ENCODE assay signal across 13 cellular contexts in genomic region chr12:19183121-19183838, GRCh38. TPM values are rescaled to one million over a fixed set of nuclear protein-coding genes. Genes with fewer than 3 reads are reported as not detected.
DNase-seq lines count a peak whose midpoint lies in the region; ATAC-seq and TF ChIP-seq lines count a peak whose summit lies in the region.
"Had no signal": no experiment of that assay in that cellular context is flagged by ENCODE, and none has a peak within 500 bp of the region (broad histone marks: within the 10 kb centered on the region; RNA-seq: fewer than 3 reads in every experiment).

No MANE protein-coding gene starts in this region.

- H3K36me3 Mint-ChIP-seq in WTC11 = peaks cover 6% of the 10 kb centered on the region; the same call in 1 of the 2 replicates
- H3K36me3 Mint-ChIP-seq in activated T-cell treated with anti-CD3 and anti-CD28 coated beads, Interleukin-2, amount 50 U/mL, for 72 hours (ENCODE audit: insufficient read depth in 2 of 2) = no peaks in the 10 kb centered on the region
- H3K36me3 Mint-ChIP-seq: activated naive CD8-positive, alpha-beta T cell had no signal

- CTCF ChIA-PET in WTC11 (lab: Charles Lee) = no interaction called here

- H3K27me3 ChIP-seq in cardiac muscle cell (no peaks in the 10 kb centered on the region), left ventricle myocardium inferior (ENCODE audit: low read depth) (no peaks in the 10 kb centered on the region), psoas muscle (ENCODE audit: insufficient read depth in 3 of 3, low read length in 2 of 3) (no peaks in the 10 kb centered on the region)

- POLR2A ChIA-PET in WTC11 (lab: Charles Lee) = no interaction called here

- peak overlapping the region; percentile 80 for H3K27ac ChIP-seq in cardiac muscle cell
- peak overlapping the region; percentile 77 for H3K27ac ChIP-seq in left ventricle myocardium inferior (replicated peaks)
- H3K27ac ChIP-seq in psoas muscle = no peak overlapping the region
- H3K27ac ChIP-seq: thoracic aorta had no signal

- DNase-seq in cardiac muscle cell (ENCODE audit: low read depth in 1 of 2, low spot score in 1 of 2) (peak; percentile 44 to 51), cardiac septum (ENCODE audit: low spot score) (no peak), WTC11 (ENCODE audit: low spot score) (no peak), left ventricle myocardium inferior (no peak), psoas muscle (no peak), GOT3 (lab: John Stamatoyannopoulos, UW) (no peak)
- DNase-seq in activated T-cell treated with anti-CD3 and anti-CD28 coated beads, Interleukin-2, amount 50 U/mL, for 72 hours = no peak
- DNase-seq: AML-193, NCI-H2081 had no signal

- H3K4me1 Mint-ChIP-seq in WTC11 = peaks cover 64% of the 10 kb centered on the region
- H3K4me1 Mint-ChIP-seq in activated T-cell treated with anti-CD3 and anti-CD28 coated beads, Interleukin-2, amount 50 U/mL, for 72 hours (ENCODE audit: low read depth) = peaks cover 7% of the 10 kb centered on the region

- peak overlapping the region; percentile 80 for H3K27ac Mint-ChIP-seq in WTC11
- H3K27ac Mint-ChIP-seq in activated T-cell treated with anti-CD3 and anti-CD28 coated beads, Interleukin-2, amount 50 U/mL, for 72 hours = no peak overlapping the region
- H3K27ac Mint-ChIP-seq: activated naive CD8-positive, alpha-beta T cell had no signal

- WGBS in psoas muscle, 3 donors = 92 to 94% (median 92%) methylated on average over 5 of the region's 5 CpGs

- peak; percentile 39 for TF ChIP-seq CTCF in cardiac muscle cell (IDR thresholded peaks at IDR 0.05; ENCODE audit: low read depth, low read length)
- no peak for TF ChIP-seq CTCF in WTC11 (IDR thresholded peaks at IDR 0.05)
- TF ChIP-seq CTCF in left ventricle myocardium inferior (IDR thresholded peaks at IDR 0.05; ENCODE audit: borderline replicate concordance) = peak; percentile 40
- no peak for TF ChIP-seq CTCF in psoas muscle (IDR thresholded peaks at IDR 0.05)

- ATAC-seq in WTC11 (no peak), psoas muscle (no peak), GM18858 (IDR thresholded peaks at IDR 0.05; ENCODE audit: unreplicated experiment) (no peak)
- ATAC-seq in activated T-cell treated with anti-CD3 and anti-CD28 coated beads, Interleukin-2, amount 50 U/mL, for 72 hours (replicated peaks in 1 of 2) = no peak
- ATAC-seq: HepG2 had no signal

- H3K4me1 ChIP-seq in cardiac muscle cell (ENCODE audit: low read depth) (peaks cover 47% of the 10 kb centered on the region), left ventricle myocardium inferior (peaks cover 81% of the 10 kb centered on the region), psoas muscle (no peaks in the 10 kb centered on the region)

- intact Hi-C loops in cardiac septum (cut with DNase I) (loop anchor here (5.0 kb wide), 1 partner anchor 146 kb away; no protein-coding TSS in a partner anchor), left ventricle myocardium inferior (cut with micrococcal nuclease) (loop anchor here (10.0 kb wide), 3 partner anchors 102 to 748 kb away; no protein-coding TSS in a partner anchor), psoas muscle (cut with DNase I) (loop anchor here (10.0 kb wide), 2 partner anchors 318 to 928 kb away; no protein-coding TSS in a partner anchor)

- H3K4me3 ChIP-seq in cardiac muscle cell = no peak overlapping the region
- H3K4me3 ChIP-seq in left ventricle myocardium inferior = no peak overlapping the region
- no peak overlapping the region for H3K4me3 ChIP-seq in psoas muscle
- H3K4me3 ChIP-seq: thoracic aorta had no signal

- no peaks in the 10 kb centered on the region for H3K27me3 Mint-ChIP-seq in WTC11 (ENCODE audit: low read depth)
- no peaks in the 10 kb centered on the region for H3K27me3 Mint-ChIP-seq in activated T-cell treated with anti-CD3 and anti-CD28 coated beads, Interleukin-2, amount 50 U/mL, for 72 hours (ENCODE audit: low read depth)

- H3K36me3 ChIP-seq in cardiac muscle cell (no peaks in the 10 kb centered on the region), left ventricle myocardium inferior (no peaks in the 10 kb centered on the region), psoas muscle (ENCODE audit: insufficient read depth in 1 of 2, low read depth in 1 of 2) (no peaks in the 10 kb centered on the region)
- H3K36me3 ChIP-seq: thoracic aorta had no signal

- H3K4me3 Mint-ChIP-seq in WTC11 = no peak overlapping the region
- no peak overlapping the region for H3K4me3 Mint-ChIP-seq in activated T-cell treated with anti-CD3 and anti-CD28 coated beads, Interleukin-2, amount 50 U/mL, for 72 hours
- H3K4me3 Mint-ChIP-seq: activated naive CD8-positive, alpha-beta T cell had no signal

- H3K9me3 ChIP-seq in cardiac muscle cell (ENCODE audit: low read depth) (no peaks in the 10 kb centered on the region), left ventricle myocardium inferior (replicated peaks) (no peaks in the 10 kb centered on the region), psoas muscle (no peaks in the 10 kb centered on the region)
- H3K9me3 ChIP-seq: thoracic aorta had no signal

- no peaks in the 10 kb centered on the region for H3K9me3 Mint-ChIP-seq in WTC11
- no peaks in the 10 kb centered on the region for H3K9me3 Mint-ChIP-seq in activated T-cell treated with anti-CD3 and anti-CD28 coated beads, Interleukin-2, amount 50 U/mL, for 72 hours

TF ChIP-seq in WTC11, 78 proteins besides CTCF, POLR2A, EP300 and RAD21:
- TF ChIP-seq ZNF121 (CRISPR knock-in tag; IDR thresholded peaks at IDR 0.05) (peak; percentile 82; the same call in 1 of the 2 replicates), ZNF671 (CRISPR knock-in tag; IDR thresholded peaks at IDR 0.05) (no peak)

RNA-seq across cellular contexts. Expression of gene PLEKHA5, which starts 53.7 kb away (rescaled TPM):
- total RNA-seq in cardiac muscle cell (53.7 and 88.4 TPM in 2 replicates), cardiac septum (65.4 TPM), WTC11 (2021) (53.4 to 61.1 TPM (median 57.1 TPM) in 3 replicates), left ventricle myocardium inferior (60.8 TPM), psoas muscle (1 to 10 TPM in 3 of 4 donors, under 1 TPM in 1; 0.78 to 3.3 (median 1.2) TPM)
- polyA plus RNA-seq in cardiac muscle cell (103 and 127 TPM in 2 replicates), psoas muscle (under 1 TPM; 0.52 to 0.80 (median 0.73) TPM)
- total RNA-seq in activated T-cell treated with anti-CD3 and anti-CD28 coated beads, Interleukin-2, amount 50 U/mL, for 72 hours = 1 to 10 TPM; 3.7 to 4.6 TPM

Comparison
In these comparisons a context has a peak if more than half of its experiments do, and no peak if none do; other contexts are left out.
1. DNase-seq: peak in cardiac muscle cell (2 of 2); none in cardiac septum (single experiment), WTC11 (single experiment), left ventricle myocardium inferior (single experiment), psoas muscle (0 of 2), GOT3 (single experiment) and activated T-cell treated with anti-CD3 and anti-CD28 coated beads, Interleukin-2, amount 50 U/mL, for 72 hours (0 of 2).
2. CTCF ChIP-seq: peak in cardiac muscle cell (single experiment) and left ventricle myocardium inferior (single experiment); none in WTC11 (single experiment) and psoas muscle (single experiment).